In genomic region chr7:156827587-156828203, GRCh38 we compare ENCODE assay signal across 10 cellular contexts.
DNase-seq lines count a peak whose midpoint lies in the region; ATAC-seq, FAIRE-seq and TF ChIP-seq lines count a peak whose summit lies in the region.
"Had no signal": no experiment of that assay in that cellular context is flagged by ENCODE, and none has a peak within 500 bp of the region (broad histone marks: within the 10 kb centered on the region; RNA-seq: fewer than 3 reads in every experiment).

No MANE protein-coding gene starts in this region.

- H3K4me1 ChIP-seq in HCT116 (ENCODE audit: control insufficient read depth in 1 of 2, insufficient read depth in 2 of 2, low read length in 2 of 2) (no peaks in the 10 kb centered on the region), astrocyte (ENCODE audit: insufficient read depth, low read length) (no peaks in the 10 kb centered on the region), esophagus squamous epithelium (no peaks in the 10 kb centered on the region)

- no peak overlapping the region for H3K27ac Mint-ChIP-seq in astrocyte (ENCODE audit: unreplicated experiment)

- H3K9me2 ChIP-seq in HCT116 (ENCODE audit: insufficient read depth): no peaks in the 10 kb centered on the region

- no peaks in the 10 kb centered on the region for H3K9me3 Mint-ChIP-seq in astrocyte (ENCODE audit: unreplicated experiment)

- H3K27me3 ChIP-seq in HCT116 (ENCODE audit: insufficient read depth, low read length) (no peaks in the 10 kb centered on the region), astrocyte (ENCODE audit: insufficient read depth, low read length) (no peaks in the 10 kb centered on the region), esophagus squamous epithelium (no peaks in the 10 kb centered on the region)

- H3K4me2 ChIP-seq in HCT116 (ENCODE audit: low read length) (no peak overlapping the region), astrocyte (ENCODE audit: low read length) (no peak overlapping the region)

- H3K79me2 ChIP-seq in HCT116 (ENCODE audit: insufficient read depth, low read length) (peaks cover 9% of the 10 kb centered on the region), astrocyte (ENCODE audit: insufficient read depth, low read length) (no peaks in the 10 kb centered on the region)

- H3K9ac ChIP-seq in HCT116 (ENCODE audit: low read length): no peak overlapping the region
- H3K9ac ChIP-seq in astrocyte (ENCODE audit: low read length): no peak overlapping the region

- POLR2A ChIA-PET in HCT116 (lab: Charles Lee): no interaction called here

- H3K4me3 Mint-ChIP-seq in astrocyte (ENCODE audit: unreplicated experiment): no peak overlapping the region

- 92 to 94% methylated on average over 6 of the region's 6 CpGs for whole genome bisulfite sequencing in esophagus squamous epithelium, 2 donors

- BruUV-seq in HCT116 (replicated peaks; lab: Mats Ljungman, UMichigan): no TSS peak

- H3K4me3 ChIP-seq in AG10803 (ENCODE audit: low read length): no peak overlapping the region
- H3K4me3 ChIP-seq in HCT116 (replicated peaks in 1 of 2; ENCODE audit: low read depth in 1 of 2, low read length in 2 of 2): no peak overlapping the region
- no peak overlapping the region for H3K4me3 ChIP-seq in astrocyte (ENCODE audit: insufficient read depth, low read depth, low read length)
- no peak overlapping the region for H3K4me3 ChIP-seq in esophagus squamous epithelium
- H3K4me3 ChIP-seq: skin epidermis had no signal

- peak; percentile 75 for TF ChIP-seq CTCF in AG10803 (conservative IDR thresholded peaks at IDR 0.05; ENCODE audit: low read length)
- peak; percentile 37 to 52 (median 45); a peak in 5 of 6 replicates for TF ChIP-seq CTCF in HCT116 (IDR thresholded peaks at IDR 0.05 in 2 of 3, conservative IDR thresholded peaks at IDR 0.05 in 1 of 3; ENCODE audit: borderline replicate concordance in 1 of 3, insufficient read depth in 1 of 3, low read depth in 2 of 3, low read length in 2 of 3)
- peak; percentile 54 for TF ChIP-seq CTCF in astrocyte (IDR thresholded peaks at IDR 0.05; ENCODE audit: insufficient read depth, low read depth, low read length)
- peak in 3 of 6 experiments; percentile 20 to 44 (median 42) for TF ChIP-seq CTCF in esophagus squamous epithelium (IDR thresholded peaks at IDR 0.05)

- H4K20me1 ChIP-seq in HCT116 (ENCODE audit: insufficient read depth) (no peaks in the 10 kb centered on the region; the same call in 1 of the 2 replicates), astrocyte (ENCODE audit: insufficient read depth, low read length) (no peaks in the 10 kb centered on the region)

- H3K9me3 ChIP-seq in HCT116 (ENCODE audit: control insufficient read depth in 1 of 2, insufficient read depth in 1 of 2, low read depth in 1 of 2, low read length in 2 of 2) (no peaks in the 10 kb centered on the region), astrocyte (ENCODE audit: insufficient read depth, low read depth, low read length) (no peaks in the 10 kb centered on the region), esophagus squamous epithelium (no peaks in the 10 kb centered on the region)

- H3K4me1 Mint-ChIP-seq in astrocyte (ENCODE audit: low read depth, unreplicated experiment): no peaks in the 10 kb centered on the region

- H3K36me3 ChIP-seq in HCT116 (ENCODE audit: control insufficient read depth in 1 of 2, insufficient read depth in 2 of 2, low read length in 2 of 2): peaks cover 0 to 2% of the 10 kb centered on the region in 2 experiments; a peak in 1 of 4 replicates
- H3K36me3 ChIP-seq in astrocyte (ENCODE audit: insufficient read depth, low read length): no peaks in the 10 kb centered on the region
- H3K36me3 ChIP-seq in esophagus squamous epithelium: peaks cover 0 to 28% (median 0%) of the 10 kb centered on the region in 3 donors

- no peak for TF ChIP-seq POLR2A in HCT116 (IDR thresholded peaks at IDR 0.05; ENCODE audit: borderline replicate concordance, extremely low read depth, insufficient read depth, insufficient read length)
- TF ChIP-seq POLR2A in esophagus squamous epithelium (IDR thresholded peaks at IDR 0.05): no peak

- CTCF ChIA-PET in HCT116 (lab: Charles Lee): interaction anchor here (1.5 kb wide), 1 partner anchor 10 kb away, joined by 3 read pairs; no protein-coding TSS in a partner anchor

- H2AFZ ChIP-seq in HCT116 (ENCODE audit: low read depth, low read length, poor library complexity, severe bottlenecking): no peak overlapping the region
- no peak overlapping the region for H2AFZ ChIP-seq in astrocyte (ENCODE audit: low read depth, low read length)

- peaks cover 3% of the 10 kb centered on the region for H3K36me3 Mint-ChIP-seq in astrocyte (ENCODE audit: low read depth, unreplicated experiment)

- RAD21 ChIA-PET in HCT116 (lab: Charles Lee; ENCODE audit: low non-redundant PET in 1 of 2, low total read pairs in 2 of 2, uncharacterized antibody in 2 of 2, unreplicated experiment in 2 of 2): no interaction called here

- H3K27me3 Mint-ChIP-seq in astrocyte (ENCODE audit: low read depth, unreplicated experiment): no peaks in the 10 kb centered on the region

- no peak overlapping the region for H3K27ac ChIP-seq in HCT116 (ENCODE audit: low read depth, low read length)
- H3K27ac ChIP-seq in astrocyte (ENCODE audit: low read depth, low read length): no peak overlapping the region
- no peak overlapping the region for H3K27ac ChIP-seq in esophagus squamous epithelium
- H3K27ac ChIP-seq: skin epidermis had no signal

- TF ChIP-seq RAD21 in HCT116 (IDR thresholded peaks at IDR 0.05; ENCODE audit: low read depth): peak; percentile 50

- intact Hi-C loops in HCT116 (cut with micrococcal nuclease): loop anchor here (2.0 to 10.0 kb wide), 2 partner anchors 863 to 1031 kb away; no protein-coding TSS in a partner anchor
- intact Hi-C loops in esophagus squamous epithelium (cut with DNase I): no loop called here

- DNase-seq in AG10803 (ENCODE audit: low read depth) (peak; percentile 36), HCT116 (ENCODE audit: low read depth, low spot score) (peak; percentile 8), astrocyte (ENCODE audit: low read depth) (no peak), left lobe of liver (ENCODE audit: low spot score) (no peak), NCI-H2029 (lab: John Stamatoyannopoulos, UW) (no peak), esophagus squamous epithelium (lab: John Stamatoyannopoulos, UW) (no peak), GOT3 (lab: John Stamatoyannopoulos, UW) (no peak)
- no peak for DNase-seq in stimulated activated CD4-positive, alpha-beta T cell treated with anti-CD3 and anti-CD28 coated beads, Interleukin-2, amount 100 ng/mL, for 24 hours
- DNase-seq: NCI-H1930 had no signal

- no peak for FAIRE-seq in astrocyte (lab: Jason Lieb, UNC)

- ATAC-seq in HCT116 (no peak; the same call in 1 of the 2 replicates), left lobe of liver (peak; percentile 65)

TF ChIP-seq in HCT116, 20 proteins besides CTCF, POLR2A, EP300 and RAD21 (continues in another document):
- TF ChIP-seq SIN3A (IDR thresholded peaks at IDR 0.05; ENCODE audit: low read depth): no peak
- no peak for TF ChIP-seq ELF1 (IDR thresholded peaks at IDR 0.05; ENCODE audit: borderline replicate concordance, low read depth)
- no peak for TF ChIP-seq CEBPB (IDR thresholded peaks at IDR 0.05; ENCODE audit: low read depth)
- no peak for TF ChIP-seq EZH2phosphoT487 (IDR thresholded peaks at IDR 0.05; ENCODE audit: borderline replicate concordance)
- no peak for TF ChIP-seq TCF7L2 (IDR thresholded peaks at IDR 0.05; ENCODE audit: borderline replicate concordance, extremely low read depth, insufficient read depth, insufficient read length)
- TF ChIP-seq EZH2 (IDR thresholded peaks at IDR 0.05): no peak
- no peak for TF ChIP-seq ZNF274 (IDR thresholded peaks at IDR 0.05; ENCODE audit: low read depth, low read length)
- TF ChIP-seq ZBTB33 (IDR thresholded peaks at IDR 0.05; ENCODE audit: extremely low read depth, insufficient replicate concordance, low read length): no peak
- TF ChIP-seq ATF3 (IDR thresholded peaks at IDR 0.05): no peak
- no peak for TF ChIP-seq EGR1 (IDR thresholded peaks at IDR 0.05; ENCODE audit: low read depth)
- no peak for TF ChIP-seq FOSL1 (IDR thresholded peaks at IDR 0.05; ENCODE audit: low read depth)
- no peak for TF ChIP-seq POLR2AphosphoS5 (IDR thresholded peaks at IDR 0.05; ENCODE audit: low read depth, low read length)
- no peak for TF ChIP-seq JUND (IDR thresholded peaks at IDR 0.05)

Comparison
In these comparisons a context has a peak if more than half of its experiments do, and no peak if none do; other contexts are left out.
1. DNase-seq: peak in AG10803 (single experiment) and HCT116 (single experiment); none in astrocyte (single experiment), left lobe of liver (single experiment), stimulated activated CD4-positive, alpha-beta T cell treated with anti-CD3 and anti-CD28 coated beads, Interleukin-2, amount 100 ng/mL, for 24 hours (0 of 2), NCI-H2029 (single experiment), esophagus squamous epithelium (single experiment) and GOT3 (single experiment).